In the genomic region with DNA sequence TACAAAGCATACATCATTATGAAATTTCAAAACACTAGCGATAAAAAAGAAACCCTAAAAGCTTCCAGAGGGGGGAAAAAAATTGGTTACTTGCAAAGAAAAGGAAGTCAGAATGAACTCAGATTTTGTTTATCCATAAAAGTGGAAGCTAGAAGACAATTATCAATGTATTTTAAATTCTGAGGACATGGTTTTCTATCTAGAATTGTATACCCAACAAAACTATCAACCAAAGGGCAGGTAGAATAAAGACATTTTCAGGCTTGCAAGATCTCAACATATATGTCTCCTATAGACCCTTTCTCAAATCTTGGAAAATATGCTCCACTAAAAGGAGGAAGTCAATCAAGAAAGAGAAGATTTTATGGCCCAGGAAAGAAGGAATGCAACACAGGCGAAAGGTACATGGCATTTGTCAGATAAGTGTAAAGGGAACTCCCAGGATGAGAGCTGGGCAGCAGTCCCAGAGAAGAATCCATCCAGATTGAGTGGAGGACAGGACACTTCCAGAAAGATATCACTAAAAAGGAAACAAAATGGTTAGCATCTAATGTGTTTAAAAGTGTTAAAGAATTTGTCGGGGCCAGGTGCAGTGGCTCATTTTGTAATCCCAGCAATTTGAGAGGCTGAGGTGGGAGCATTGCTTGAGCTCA, we compare ENCODE assay signal across 23 cellular contexts. TPM values are rescaled to one million over a fixed set of nuclear protein-coding genes. Genes with fewer than 3 reads are reported as not detected.
DNase-seq lines count a peak whose midpoint lies in the region; ATAC-seq, FAIRE-seq and TF ChIP-seq lines count a peak whose summit lies in the region.
"Had no signal": no experiment of that assay in that cellular context is flagged by ENCODE, and none has a peak within 500 bp of the region (broad histone marks: within the 10 kb centered on the region; RNA-seq: fewer than 3 reads in every experiment).

No MANE protein-coding gene starts in this region.

- no peak overlapping the region for H3K9ac ChIP-seq in K562 (ENCODE audit: insufficient read depth in 1 of 2, low read depth in 2 of 2, low read length in 2 of 2)
- H3K9ac ChIP-seq: BLaER1 had no signal

- no peak for ATAC-seq in K562
- no peak for ATAC-seq in gastrocnemius medialis
- ATAC-seq in GM19452 (IDR thresholded peaks at IDR 0.05; ENCODE audit: unreplicated experiment), result no peak
- ATAC-seq: GM12878 had no signal

- H3K27ac ChIP-seq in K562 (ENCODE audit: extremely low read depth, low read depth, low read length), result no peak overlapping the region
- H3K27ac ChIP-seq in gastrocnemius medialis, result no peak overlapping the region
- H3K27ac ChIP-seq: BLaER1 had no signal

- TF ChIP-seq CTCF in K562 (IDR thresholded peaks at IDR 0.05 in 2 of 3, conservative IDR thresholded peaks at IDR 0.05 in 1 of 3; ENCODE audit: insufficient read depth in 2 of 3, low read depth in 1 of 3, low read length in 3 of 3) (no peak), gastrocnemius medialis (IDR thresholded peaks at IDR 0.05 in 4 of 5, conservative IDR thresholded peaks at IDR 0.05 in 1 of 5) (no peak)

- H3K4me1 ChIP-seq in K562 (replicated peaks in 1 of 2; ENCODE audit: control insufficient read depth in 2 of 2, insufficient read depth in 2 of 2, low read length in 2 of 2) (peaks cover 0 to 4% of the 10 kb centered on the region in 2 experiments; a peak in 1 of 5 replicates), gastrocnemius medialis (no peaks in the 10 kb centered on the region)
- H3K4me1 ChIP-seq: BLaER1 had no signal

- TF ChIP-seq POLR2A in K562 (conservative IDR thresholded peaks at IDR 0.05) (no peak), gastrocnemius medialis (IDR thresholded peaks at IDR 0.05) (no peak)

- intact Hi-C loops in K562 (cut with micrococcal nuclease), result no loop called here
- intact Hi-C loops in gastrocnemius medialis (cut with DNase I; ENCODE audit: low total_unique reads), result no loop called here

- H3K4me2 ChIP-seq in K562 (ENCODE audit: insufficient read depth, low read length), result no peak overlapping the region
- H3K4me2 ChIP-seq: BLaER1 had no signal

- no peaks in the 10 kb centered on the region for H3K9me1 ChIP-seq in K562 (ENCODE audit: control insufficient read depth, insufficient read depth, low read length)

- POLR2A ChIA-PET in K562 (lab: Yijun Ruan, JAX), result interaction anchor here (0.7 to 1.3 kb wide), 3 partner anchors 9 to 44 kb away, joined by 3 to 7 read pairs (median 3); no protein-coding TSS in a partner anchor

- DNase-seq in G401 (ENCODE audit: low spot score), result peak; percentile 67
- DNase-seq in K562 (ENCODE audit: extremely low read depth in 1 of 4, low spot score in 3 of 4), result no peak
- DNase-seq in cerebellum (ENCODE audit: low spot score), result peak; percentile 48
- DNase-seq in gastrocnemius medialis, result no peak
- DNase-seq: 8988T; ACHN; BE2C; CD4-positive, alpha-beta memory T cell; CD4-positive, CD25-positive, alpha-beta regulatory T cell; CD8-positive, alpha-beta memory T cell; COR-L47; DMS 273 treated with DMSO at 0.1 percent for 48 hours; DMS153; DMS53; DMS79; DND-41; GDM1 had no signal

- H4K20me1 ChIP-seq in K562 (replicated peaks; ENCODE audit: control insufficient read depth, insufficient read depth, low read length), result no peaks in the 10 kb centered on the region
- H4K20me1 ChIP-seq: BLaER1 had no signal

- in situ Hi-C loops in G401 (cut with HindIII; ENCODE audit: low sequenced_read_pairs), result no loop called here
- in situ Hi-C loops in K562 (cut with MboI), result no loop called here
- in situ Hi-C loops in gastrocnemius medialis (cut with MboI; ENCODE audit: low sequenced_read_pairs in 4 of 4), result no loop called here

- H3K4me3 ChIP-seq in K562, result no peak overlapping the region
- H3K4me3 ChIP-seq in gastrocnemius medialis, result no peak overlapping the region
- H3K4me3 ChIP-seq: BLaER1, GM12878 had no signal

- H3K36me3 ChIP-seq in K562 (ENCODE audit: control insufficient read depth, insufficient read depth, low read length), result no peaks in the 10 kb centered on the region
- H3K36me3 ChIP-seq in gastrocnemius medialis, result no peaks in the 10 kb centered on the region
- H3K36me3 ChIP-seq: BE2C, BLaER1 had no signal

- BruUV-seq in K562 (replicated peaks; lab: Mats Ljungman, UMichigan), result no TSS peak

- TF ChIP-seq EP300 in K562 (IDR thresholded peaks at IDR 0.05; ENCODE audit: low read length), result no peak

- peak; percentile 49 for FAIRE-seq in K562 (lab: Jason Lieb, UNC)
- FAIRE-seq: A204.1, GM12878, GM12892, GM18507 had no signal

- no peak overlapping the region for H2AFZ ChIP-seq in K562 (ENCODE audit: low read depth, low read length)

- H3K27me3 ChIP-seq in K562 (ENCODE audit: control insufficient read depth in 2 of 2, insufficient read depth in 2 of 2, low read length in 2 of 2) (peaks cover 26 to 44% of the 10 kb centered on the region in 2 experiments), gastrocnemius medialis (no peaks in the 10 kb centered on the region)
- H3K27me3 ChIP-seq: BE2C, BLaER1 had no signal

- no peak for TF ChIP-seq RAD21 in K562 (CRISPR knock-in tag; conservative IDR thresholded peaks at IDR 0.05 in 1 of 2, IDR thresholded peaks at IDR 0.05 in 1 of 2)

- 8% methylated on average over 3 of the region's 3 CpGs for WGBS in K562 (ENCODE audit: insufficient coverage, low coverage, missing lambda C conversion rate)

- H3K79me2 ChIP-seq in K562 (ENCODE audit: control insufficient read depth, insufficient read depth, low read length), result no peaks in the 10 kb centered on the region

- CTCF ChIA-PET in K562 (lab: Yijun Ruan, JAX; ENCODE audit: low intra/inter-chr PET ratio), result no interaction called here

- H3K9me3 ChIP-seq in K562 (replicated peaks; ENCODE audit: control insufficient read depth, insufficient read depth, low read depth, low read length), result no peaks in the 10 kb centered on the region; the same call in 1 of the 2 replicates
- H3K9me3 ChIP-seq in gastrocnemius medialis, result no peaks in the 10 kb centered on the region
- H3K9me3 ChIP-seq: BE2C had no signal

TF ChIP-seq in K562, 482 proteins besides CTCF, POLR2A, EP300 and RAD21:
- TF ChIP-seq ZFP1 (CRISPR knock-in tag; IDR thresholded peaks at IDR 0.05), result peak; percentile 83
- TF ChIP-seq MTA1 (IDR thresholded peaks at IDR 0.05; ENCODE audit: borderline replicate concordance), result no peak
- TF ChIP-seq, protein P1, sequence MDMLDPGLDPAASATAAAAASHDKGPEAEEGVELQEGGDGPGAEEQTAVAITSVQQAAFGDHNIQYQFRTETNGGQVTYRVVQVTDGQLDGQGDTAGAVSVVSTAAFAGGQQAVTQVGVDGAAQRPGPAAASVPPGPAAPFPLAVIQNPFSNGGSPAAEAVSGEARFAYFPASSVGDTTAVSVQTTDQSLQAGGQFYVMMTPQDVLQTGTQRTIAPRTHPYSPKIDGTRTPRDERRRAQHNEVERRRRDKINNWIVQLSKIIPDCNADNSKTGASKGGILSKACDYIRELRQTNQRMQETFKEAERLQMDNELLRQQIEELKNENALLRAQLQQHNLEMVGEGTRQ (CRISPR knock-in tag; IDR thresholded peaks at IDR 0.05), result no peak

RNA-seq across cellular contexts. Expression of a gene that starts 45.4 kb away (rescaled TPM):
- total RNA-seq in G401 (2014; rRNA removed; shearing (Covaris generic)), result 34.7 and 36.2 TPM in 2 replicates
- total RNA-seq in K562 (2011; cell fraction: chromatin; rRNA removed; ENCODE audit: low replicate concordance), result 19.0 and 22.3 TPM in 2 replicates
- total RNA-seq in K562 (2011; cell fraction: nucleolus; rRNA removed), result 7.5 and 10.5 TPM in 2 replicates
- 15.2 and 29.8 TPM in 2 replicates for total RNA-seq in K562 (2011; cell fraction: nucleoplasm; rRNA removed)
- 6.1 and 10.5 TPM in 2 replicates for total RNA-seq in K562 (2014; rRNA removed)
- total RNA-seq in K562 (2014; rRNA removed; fragmentation: Illumina TruSeq; extraction: Trizol), result 11.8 and 18.5 TPM in 2 replicates
- 11.8 and 12.8 TPM in 2 replicates for total RNA-seq in K562 (2015; rRNA removed; fragmentation: Illumina TruSeq; extraction: Trizol)
- 23.4 and 26.5 TPM in 2 replicates for total RNA-seq in K562 (2021)
- 7.2 and 12.7 TPM in 2 replicates for polyA plus RNA-seq in K562 (2011; rRNA removed)
- 6.0 and 6.2 TPM in 2 replicates for polyA plus RNA-seq in K562 (2011; cell fraction: cytosol; rRNA removed)
- polyA plus RNA-seq in K562 (2011; cell fraction: nucleus; rRNA removed), result 6.9 and 7.1 TPM in 2 replicates
- polyA plus RNA-seq in K562 (2012), result 42.2 and 91.3 TPM in 2 replicates
- 26.6 and 31.4 TPM in 2 replicates for polyA plus RNA-seq in K562 (2014; fragmentation: Illumina TruSeq; extraction: Trizol)
- under 1 TPM; 0.81 to 0.87 TPM for polyA plus RNA-seq in K562 (2014; fragmentation: Nextera tagmentation; extraction: Ambion mirVana)
- 9.4 and 14.4 TPM in 2 replicates for polyA plus RNA-seq in K562 (2014; rRNA removed)
- 7.8 and 10.0 TPM in 2 replicates for polyA minus RNA-seq in K562 (2011; rRNA and poly(A)+ RNA removed)
- polyA minus RNA-seq in K562 (2011; cell fraction: cytosol; rRNA and poly(A)+ RNA removed), result 9.6 and 11.7 TPM in 2 replicates
- 4.4 and 7.9 TPM in 2 replicates for polyA minus RNA-seq in K562 (2011; cell fraction: nucleus; rRNA and poly(A)+ RNA removed)
- total RNA-seq in cerebellum, result 31.0 TPM
- 10 to 100 TPM; 45.0 to 55.2 (median 49.5) TPM for total RNA-seq in gastrocnemius medialis

Comparison
In these comparisons a context has a peak if more than half of its experiments do, and no peak if none do; other contexts are left out.
1. DNase-seq: peak in G401 (single experiment) and cerebellum (single experiment); none in K562 (0 of 4) and gastrocnemius medialis (0 of 2).